In genomic region chr2:118803012-118803411, GRCh38 we compare ENCODE assay signal across 16 cellular contexts.
"Had no signal": no experiment of that assay in that cellular context is flagged by ENCODE, and none has a peak within 500 bp of the region (broad histone marks: within the 10 kb centered on the region; RNA-seq: fewer than 3 reads in every experiment).

No MANE protein-coding gene starts in this region.

- ATAC-seq: foreskin keratinocyte; lower lobe of right lung; natural killer cell treated with Interleukin-12 subunit alpha and Interleukin-12 subunit beta and Interleukin-15 and Interleukin-18, amount 100 ng/mL, for 72 hours; right cardiac atrium had no signal

- DNase-seq: effector CD4-positive, alpha-beta T cell; foreskin keratinocyte; immature natural killer cell; left ventricle myocardium inferior; lower lobe of right lung; midbrain; nucleus accumbens; ovary; right cardiac atrium; small intestine; stimulated activated CD4-positive, alpha-beta T cell treated with anti-CD3 and anti-CD28 coated beads, Interleukin-12 subunit alpha, Interleukin-12 subunit beta, amount 100 ng/mL, for 4 hours; stimulated activated naive CD4-positive, alpha-beta T cell; stomach; substantia nigra; transverse colon had no signal
